20 cellular contexts compared by ENCODE assay signal in the genomic region with DNA sequence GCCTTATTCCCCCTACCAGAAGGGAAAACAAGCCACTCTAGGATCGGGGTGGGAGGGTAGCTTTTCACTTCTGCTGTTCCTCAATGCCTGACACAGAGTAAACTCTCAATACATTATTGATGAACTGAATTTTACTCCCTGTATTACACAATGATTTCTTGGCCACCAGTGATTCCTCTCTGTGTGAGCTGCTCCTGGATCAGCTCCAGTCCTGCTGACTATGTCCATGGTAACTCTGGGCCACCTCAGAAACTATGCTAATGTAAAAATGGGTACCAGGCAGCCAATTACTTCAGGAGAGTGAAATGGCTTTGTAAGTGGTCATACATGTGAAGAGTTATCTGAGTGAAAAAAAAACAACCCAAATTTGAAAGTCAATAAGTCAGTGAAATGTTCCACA.
"Had no signal": no experiment of that assay in that cellular context is flagged by ENCODE, and none has a peak within 500 bp of the region (broad histone marks: within the 10 kb centered on the region; RNA-seq: fewer than 3 reads in every experiment).

No MANE protein-coding gene starts in this region.

- H3K9me3 Mint-ChIP-seq: activated CD8-positive, alpha-beta T cell treated with anti-CD3 and anti-CD28 coated beads for 36 hours; activated T-helper 2 cell treated with anti-CD3 and anti-CD28 coated beads, Interferon-gamma antibody, Interleukin-2, Interleukin-4, amounts not matched to agents 10 μg/mL and 5 μg/mL and 100 μg/mL, durations not matched to agents 14 hours and 24 hours and 36 hours; dendritic cell treated with granulocyte-macrophage colony-stimulating factor and Interleukin-4, amounts not matched to agents 40 ng/mL and 50 ng/mL, for 4 days; nephron had no signal

- H3K4me1 Mint-ChIP-seq: nephron had no signal

- H3K27ac Mint-ChIP-seq: activated CD8-positive, alpha-beta T cell treated with anti-CD3 and anti-CD28 coated beads for 36 hours; activated T-helper 2 cell treated with anti-CD3 and anti-CD28 coated beads, Interferon-gamma antibody, Interleukin-2, Interleukin-4, amounts not matched to agents 10 μg/mL and 5 μg/mL and 100 μg/mL, durations not matched to agents 14 hours and 24 hours and 36 hours; dendritic cell treated with granulocyte-macrophage colony-stimulating factor and Interleukin-4, amounts not matched to agents 40 ng/mL and 50 ng/mL, for 4 days; nephron had no signal

- H3K4me3 Mint-ChIP-seq: activated CD8-positive, alpha-beta T cell treated with anti-CD3 and anti-CD28 coated beads for 36 hours; dendritic cell treated with granulocyte-macrophage colony-stimulating factor and Interleukin-4, amounts not matched to agents 40 ng/mL and 50 ng/mL, for 4 days; nephron had no signal

- H3K4me3 ChIP-seq: breast epithelium, lower lobe of right lung, transverse colon, uterus had no signal

- DNase-seq: activated CD4-positive, alpha-beta T cell treated with anti-CD3 and anti-CD28 coated beads for 48 hours; activated CD4-positive, CD25-positive, alpha-beta regulatory T cell; activated CD8-positive, alpha-beta T cell treated with anti-CD3 and anti-CD28 coated beads for 36 hours; activated naive CD4-positive, alpha-beta T cell treated with Interleukin-2 at 50 U/mL for 16 hours; activated T-cell treated with anti-CD3 and anti-CD28 coated beads, Interleukin-2, amount 50 U/mL, for 1 hour; cerebellar nuclear complex; effector CD8-positive, alpha-beta T cell; left cardiac atrium; lower lobe of right lung; posterior cingulate gyrus; stimulated activated CD4-positive, alpha-beta T cell treated with anti-CD3 and anti-CD28 coated beads, Interleukin-2, amount 100 ng/mL, for 24 hours; stimulated activated naive CD4-positive, alpha-beta T cell treated with Interleukin-2 at 50 U/mL for 16 hours; T1000; transverse colon; uterus had no signal

- H3K27me3 Mint-ChIP-seq: dendritic cell treated with granulocyte-macrophage colony-stimulating factor and Interleukin-4, amounts not matched to agents 40 ng/mL and 50 ng/mL, for 4 days had no signal

- ATAC-seq: activated CD8-positive, alpha-beta T cell treated with anti-CD3 and anti-CD28 coated beads for 36 hours; esophagus mucosa; left cardiac atrium; lower lobe of right lung had no signal
